1 cellular context compared by ENCODE assay signal in the genomic region with DNA sequence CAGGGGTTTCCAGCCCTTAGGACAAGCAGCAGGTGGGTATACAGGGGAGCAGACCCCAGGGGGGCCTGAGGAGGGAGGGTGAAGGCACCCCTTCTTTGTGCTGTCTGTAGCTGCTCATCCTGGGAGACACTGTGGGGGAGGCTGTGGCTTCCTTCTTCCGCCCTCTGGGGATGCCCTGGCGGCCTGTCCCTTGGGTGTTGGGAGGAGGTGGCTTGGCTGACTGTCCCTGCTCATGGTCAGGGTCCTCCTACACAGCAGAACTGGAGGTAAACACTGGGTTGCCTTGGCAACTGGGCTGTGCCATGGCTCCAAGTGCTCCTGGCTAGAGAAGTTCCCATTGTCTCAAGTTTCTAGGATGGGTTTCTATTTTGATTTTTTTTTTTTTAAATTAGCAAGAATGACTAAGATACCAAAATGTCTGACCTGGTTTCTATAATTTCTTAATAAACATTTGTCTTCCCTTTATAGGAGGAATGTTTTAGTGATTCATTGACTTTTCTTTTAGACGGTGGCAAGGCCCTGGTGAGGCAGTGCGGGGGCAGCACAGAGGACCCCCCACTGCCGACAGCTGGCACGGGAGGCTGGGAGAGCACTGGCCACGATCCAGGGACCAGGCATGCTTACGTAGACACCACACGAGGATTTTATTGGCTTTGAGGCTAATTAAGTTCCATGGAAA.
TF ChIP-seq lines count a peak whose summit lies in the region.

No MANE protein-coding gene starts in this region.

TF ChIP-seq in HEK293, 187 proteins besides CTCF, POLR2A, EP300 and RAD21 (continued from another document):
- TF ChIP-seq, protein P1, sequence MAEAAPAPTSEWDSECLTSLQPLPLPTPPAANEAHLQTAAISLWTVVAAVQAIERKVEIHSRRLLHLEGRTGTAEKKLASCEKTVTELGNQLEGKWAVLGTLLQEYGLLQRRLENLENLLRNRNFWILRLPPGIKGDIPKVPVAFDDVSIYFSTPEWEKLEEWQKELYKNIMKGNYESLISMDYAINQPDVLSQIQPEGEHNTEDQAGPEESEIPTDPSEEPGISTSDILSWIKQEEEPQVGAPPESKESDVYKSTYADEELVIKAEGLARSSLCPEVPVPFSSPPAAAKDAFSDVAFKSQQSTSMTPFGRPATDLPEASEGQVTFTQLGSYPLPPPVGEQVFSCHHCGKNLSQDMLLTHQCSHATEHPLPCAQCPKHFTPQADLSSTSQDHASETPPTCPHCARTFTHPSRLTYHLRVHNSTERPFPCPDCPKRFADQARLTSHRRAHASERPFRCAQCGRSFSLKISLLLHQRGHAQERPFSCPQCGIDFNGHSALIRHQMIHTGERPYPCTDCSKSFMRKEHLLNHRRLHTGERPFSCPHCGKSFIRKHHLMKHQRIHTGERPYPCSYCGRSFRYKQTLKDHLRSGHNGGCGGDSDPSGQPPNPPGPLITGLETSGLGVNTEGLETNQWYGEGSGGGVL (tag by site-specific recombination; IDR thresholded peaks at IDR 0.05) = no peak
- TF ChIP-seq, protein P2, sequence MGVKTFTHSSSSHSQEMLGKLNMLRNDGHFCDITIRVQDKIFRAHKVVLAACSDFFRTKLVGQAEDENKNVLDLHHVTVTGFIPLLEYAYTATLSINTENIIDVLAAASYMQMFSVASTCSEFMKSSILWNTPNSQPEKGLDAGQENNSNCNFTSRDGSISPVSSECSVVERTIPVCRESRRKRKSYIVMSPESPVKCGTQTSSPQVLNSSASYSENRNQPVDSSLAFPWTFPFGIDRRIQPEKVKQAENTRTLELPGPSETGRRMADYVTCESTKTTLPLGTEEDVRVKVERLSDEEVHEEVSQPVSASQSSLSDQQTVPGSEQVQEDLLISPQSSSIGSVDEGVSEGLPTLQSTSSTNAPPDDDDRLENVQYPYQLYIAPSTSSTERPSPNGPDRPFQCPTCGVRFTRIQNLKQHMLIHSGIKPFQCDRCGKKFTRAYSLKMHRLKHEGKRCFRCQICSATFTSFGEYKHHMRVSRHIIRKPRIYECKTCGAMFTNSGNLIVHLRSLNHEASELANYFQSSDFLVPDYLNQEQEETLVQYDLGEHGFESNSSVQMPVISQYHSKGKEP (tag by site-specific recombination; IDR thresholded peaks at IDR 0.05) = no peak
- TF ChIP-seq SCRT1 (tag by site-specific recombination; IDR thresholded peaks at IDR 0.05; ENCODE audit: borderline replicate concordance) (no peak), ZBTB21 (tag by site-specific recombination; IDR thresholded peaks at IDR 0.05) (no peak), ZNF830 (tag by site-specific recombination; IDR thresholded peaks at IDR 0.05; ENCODE audit: low read depth) (no peak), RBAK (tag by site-specific recombination; IDR thresholded peaks at IDR 0.05) (no peak), ZNF48 (tag by site-specific recombination; IDR thresholded peaks at IDR 0.05) (no peak), PRDM1 (tag by site-specific recombination; IDR thresholded peaks at IDR 0.05) (no peak), ZNF596 (tag by site-specific recombination; IDR thresholded peaks at IDR 0.05) (no peak), ZIC2 (tag by site-specific recombination; IDR thresholded peaks at IDR 0.05) (no peak), ZNF785 (tag by site-specific recombination; IDR thresholded peaks at IDR 0.05) (no peak), ZNF24 (tag by site-specific recombination; IDR thresholded peaks at IDR 0.05) (no peak), ZNF133 (tag by site-specific recombination; IDR thresholded peaks at IDR 0.05) (no peak), ZNF311 (tag by site-specific recombination; IDR thresholded peaks at IDR 0.05; ENCODE audit: borderline replicate concordance) (no peak), ZNF121 (tag by site-specific recombination; IDR thresholded peaks at IDR 0.05) (no peak), REPIN1 (tag by site-specific recombination; IDR thresholded peaks at IDR 0.05; ENCODE audit: low read depth) (no peak), ZNF664 (tag by site-specific recombination; IDR thresholded peaks at IDR 0.05) (no peak), HOXD13 (CRISPR knock-in tag; IDR thresholded peaks at IDR 0.05; ENCODE audit: borderline replicate concordance) (no peak), ZBTB8A (tag by site-specific recombination; IDR thresholded peaks at IDR 0.05) (no peak), ZNF501 (tag by site-specific recombination; IDR thresholded peaks at IDR 0.05) (no peak), ZNF335 (tag by site-specific recombination; conservative IDR thresholded peaks at IDR 0.05) (peak; percentile 73), ZNF157 (tag by site-specific recombination; IDR thresholded peaks at IDR 0.05) (no peak), GLI4 (tag by site-specific recombination; IDR thresholded peaks at IDR 0.05) (no peak), ZFP37 (tag by site-specific recombination; IDR thresholded peaks at IDR 0.05) (no peak), WT1 (tag by site-specific recombination; IDR thresholded peaks at IDR 0.05) (no peak), ZNF701 (tag by site-specific recombination; IDR thresholded peaks at IDR 0.05) (no peak), ZNF654 (tag by site-specific recombination; IDR thresholded peaks at IDR 0.05; ENCODE audit: low read depth) (no peak), ZNF555 (tag by site-specific recombination; conservative IDR thresholded peaks at IDR 0.05) (no peak), GLIS1 (tag by site-specific recombination; IDR thresholded peaks at IDR 0.05) (peak; percentile 95), KLF9 (tag by site-specific recombination; IDR thresholded peaks at IDR 0.05; ENCODE audit: low read depth) (no peak), YY1 (tag by site-specific recombination; IDR thresholded peaks at IDR 0.05) (no peak), ZNF2 (tag by site-specific recombination; IDR thresholded peaks at IDR 0.05) (no peak), ZNF16 (tag by site-specific recombination; IDR thresholded peaks at IDR 0.05; ENCODE audit: low read depth) (no peak), FEZF1 (tag by site-specific recombination; IDR thresholded peaks at IDR 0.05) (no peak), ZFP69B (tag by site-specific recombination; IDR thresholded peaks at IDR 0.05) (no peak), ZNF610 (tag by site-specific recombination; IDR thresholded peaks at IDR 0.05; ENCODE audit: borderline replicate concordance) (no peak), ZNF266 (tag by site-specific recombination; IDR thresholded peaks at IDR 0.05; ENCODE audit: low read depth) (no peak), GLIS2 (tag by site-specific recombination; IDR thresholded peaks at IDR 0.05) (peak; percentile 49; the same call in 1 of the 2 replicates), ZSCAN16 (tag by site-specific recombination; IDR thresholded peaks at IDR 0.05) (no peak), ZBTB48 (tag by site-specific recombination; IDR thresholded peaks at IDR 0.05) (peak; percentile 88), EGR2 (tag by site-specific recombination; IDR thresholded peaks at IDR 0.05; ENCODE audit: low read depth) (peak; percentile 71; the same call in 1 of the 2 replicates)
- TF ChIP-seq, protein P3, sequence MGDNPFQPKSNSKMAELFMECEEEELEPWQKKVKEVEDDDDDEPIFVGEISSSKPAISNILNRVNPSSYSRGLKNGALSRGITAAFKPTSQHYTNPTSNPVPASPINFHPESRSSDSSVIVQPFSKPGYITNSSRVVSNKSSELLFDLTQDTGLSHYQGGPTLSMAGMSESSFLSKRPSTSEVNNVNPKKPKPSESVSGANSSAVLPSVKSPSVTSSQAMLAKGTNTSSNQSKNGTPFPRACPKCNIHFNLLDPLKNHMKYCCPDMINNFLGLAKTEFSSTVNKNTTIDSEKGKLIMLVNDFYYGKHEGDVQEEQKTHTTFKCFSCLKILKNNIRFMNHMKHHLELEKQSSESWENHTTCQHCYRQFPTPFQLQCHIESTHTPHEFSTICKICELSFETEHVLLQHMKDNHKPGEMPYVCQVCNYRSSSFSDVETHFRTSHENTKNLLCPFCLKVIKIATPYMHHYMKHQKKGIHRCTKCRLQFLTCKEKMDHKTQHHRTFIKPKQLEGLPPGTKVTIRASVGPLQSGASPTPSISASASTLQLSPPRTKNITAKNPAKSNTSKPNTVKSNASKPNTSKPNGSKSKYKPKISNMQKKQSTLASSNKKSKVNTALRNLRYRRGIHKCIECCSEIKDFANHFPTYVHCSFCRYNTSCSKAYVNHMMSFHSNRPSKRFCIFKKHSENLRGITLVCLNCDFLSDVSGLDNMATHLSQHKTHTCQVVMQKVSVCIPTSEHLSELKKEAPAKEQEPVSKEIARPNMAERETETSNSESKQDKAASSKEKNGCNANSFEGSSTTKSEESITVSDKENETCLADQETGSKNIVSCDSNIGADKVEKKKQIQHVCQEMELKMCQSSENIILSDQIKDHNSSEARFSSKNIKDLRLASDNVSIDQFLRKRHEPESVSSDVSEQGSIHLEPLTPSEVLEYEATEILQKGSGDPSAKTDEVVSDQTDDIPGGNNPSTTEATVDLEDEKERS (tag by site-specific recombination; IDR thresholded peaks at IDR 0.05) = no peak
- TF ChIP-seq, protein P4, sequence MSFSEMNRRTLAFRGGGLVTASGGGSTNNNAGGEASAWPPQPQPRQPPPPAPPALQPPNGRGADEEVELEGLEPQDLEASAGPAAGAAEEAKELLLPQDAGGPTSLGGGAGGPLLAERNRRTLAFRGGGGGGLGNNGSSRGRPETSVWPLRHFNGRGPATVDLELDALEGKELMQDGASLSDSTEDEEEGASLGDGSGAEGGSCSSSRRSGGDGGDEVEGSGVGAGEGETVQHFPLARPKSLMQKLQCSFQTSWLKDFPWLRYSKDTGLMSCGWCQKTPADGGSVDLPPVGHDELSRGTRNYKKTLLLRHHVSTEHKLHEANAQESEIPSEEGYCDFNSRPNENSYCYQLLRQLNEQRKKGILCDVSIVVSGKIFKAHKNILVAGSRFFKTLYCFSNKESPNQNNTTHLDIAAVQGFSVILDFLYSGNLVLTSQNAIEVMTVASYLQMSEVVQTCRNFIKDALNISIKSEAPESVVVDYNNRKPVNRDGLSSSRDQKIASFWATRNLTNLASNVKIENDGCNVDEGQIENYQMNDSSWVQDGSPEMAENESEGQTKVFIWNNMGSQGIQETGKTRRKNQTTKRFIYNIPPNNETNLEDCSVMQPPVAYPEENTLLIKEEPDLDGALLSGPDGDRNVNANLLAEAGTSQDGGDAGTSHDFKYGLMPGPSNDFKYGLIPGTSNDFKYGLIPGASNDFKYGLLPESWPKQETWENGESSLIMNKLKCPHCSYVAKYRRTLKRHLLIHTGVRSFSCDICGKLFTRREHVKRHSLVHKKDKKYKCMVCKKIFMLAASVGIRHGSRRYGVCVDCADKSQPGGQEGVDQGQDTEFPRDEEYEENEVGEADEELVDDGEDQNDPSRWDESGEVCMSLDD (tag by site-specific recombination; IDR thresholded peaks at IDR 0.05) = no peak
- TF ChIP-seq, protein P5, sequence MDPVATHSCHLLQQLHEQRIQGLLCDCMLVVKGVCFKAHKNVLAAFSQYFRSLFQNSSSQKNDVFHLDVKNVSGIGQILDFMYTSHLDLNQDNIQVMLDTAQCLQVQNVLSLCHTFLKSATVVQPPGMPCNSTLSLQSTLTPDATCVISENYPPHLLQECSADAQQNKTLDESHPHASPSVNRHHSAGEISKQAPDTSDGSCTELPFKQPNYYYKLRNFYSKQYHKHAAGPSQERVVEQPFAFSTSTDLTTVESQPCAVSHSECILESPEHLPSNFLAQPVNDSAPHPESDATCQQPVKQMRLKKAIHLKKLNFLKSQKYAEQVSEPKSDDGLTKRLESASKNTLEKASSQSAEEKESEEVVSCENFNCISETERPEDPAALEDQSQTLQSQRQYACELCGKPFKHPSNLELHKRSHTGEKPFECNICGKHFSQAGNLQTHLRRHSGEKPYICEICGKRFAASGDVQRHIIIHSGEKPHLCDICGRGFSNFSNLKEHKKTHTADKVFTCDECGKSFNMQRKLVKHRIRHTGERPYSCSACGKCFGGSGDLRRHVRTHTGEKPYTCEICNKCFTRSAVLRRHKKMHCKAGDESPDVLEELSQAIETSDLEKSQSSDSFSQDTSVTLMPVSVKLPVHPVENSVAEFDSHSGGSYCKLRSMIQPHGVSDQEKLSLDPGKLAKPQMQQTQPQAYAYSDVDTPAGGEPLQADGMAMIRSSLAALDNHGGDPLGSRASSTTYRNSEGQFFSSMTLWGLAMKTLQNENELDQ (tag by site-specific recombination; IDR thresholded peaks at IDR 0.05; ENCODE audit: low read depth) = no peak
- TF ChIP-seq, protein P6, sequence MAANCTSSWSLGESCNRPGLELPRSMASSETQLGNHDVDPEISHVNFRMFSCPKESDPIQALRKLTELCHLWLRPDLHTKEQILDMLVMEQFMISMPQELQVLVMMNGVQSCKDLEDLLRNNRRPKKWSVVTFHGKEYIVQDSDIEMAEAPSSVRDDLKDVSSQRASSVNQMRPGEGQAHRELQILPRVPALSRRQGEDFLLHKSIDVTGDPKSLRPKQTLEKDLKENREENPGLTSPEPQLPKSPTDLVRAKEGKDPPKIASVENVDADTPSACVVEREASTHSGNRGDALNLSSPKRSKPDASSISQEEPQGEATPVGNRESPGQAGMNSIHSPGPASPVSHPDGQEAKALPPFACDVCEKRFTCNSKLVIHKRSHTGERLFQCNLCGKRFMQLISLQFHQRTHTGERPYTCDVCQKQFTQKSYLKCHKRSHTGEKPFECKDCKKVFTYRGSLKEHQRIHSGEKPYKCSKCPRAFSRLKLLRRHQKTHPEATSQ (tag by site-specific recombination; IDR thresholded peaks at IDR 0.05) = no peak
- TF ChIP-seq, protein P7, sequence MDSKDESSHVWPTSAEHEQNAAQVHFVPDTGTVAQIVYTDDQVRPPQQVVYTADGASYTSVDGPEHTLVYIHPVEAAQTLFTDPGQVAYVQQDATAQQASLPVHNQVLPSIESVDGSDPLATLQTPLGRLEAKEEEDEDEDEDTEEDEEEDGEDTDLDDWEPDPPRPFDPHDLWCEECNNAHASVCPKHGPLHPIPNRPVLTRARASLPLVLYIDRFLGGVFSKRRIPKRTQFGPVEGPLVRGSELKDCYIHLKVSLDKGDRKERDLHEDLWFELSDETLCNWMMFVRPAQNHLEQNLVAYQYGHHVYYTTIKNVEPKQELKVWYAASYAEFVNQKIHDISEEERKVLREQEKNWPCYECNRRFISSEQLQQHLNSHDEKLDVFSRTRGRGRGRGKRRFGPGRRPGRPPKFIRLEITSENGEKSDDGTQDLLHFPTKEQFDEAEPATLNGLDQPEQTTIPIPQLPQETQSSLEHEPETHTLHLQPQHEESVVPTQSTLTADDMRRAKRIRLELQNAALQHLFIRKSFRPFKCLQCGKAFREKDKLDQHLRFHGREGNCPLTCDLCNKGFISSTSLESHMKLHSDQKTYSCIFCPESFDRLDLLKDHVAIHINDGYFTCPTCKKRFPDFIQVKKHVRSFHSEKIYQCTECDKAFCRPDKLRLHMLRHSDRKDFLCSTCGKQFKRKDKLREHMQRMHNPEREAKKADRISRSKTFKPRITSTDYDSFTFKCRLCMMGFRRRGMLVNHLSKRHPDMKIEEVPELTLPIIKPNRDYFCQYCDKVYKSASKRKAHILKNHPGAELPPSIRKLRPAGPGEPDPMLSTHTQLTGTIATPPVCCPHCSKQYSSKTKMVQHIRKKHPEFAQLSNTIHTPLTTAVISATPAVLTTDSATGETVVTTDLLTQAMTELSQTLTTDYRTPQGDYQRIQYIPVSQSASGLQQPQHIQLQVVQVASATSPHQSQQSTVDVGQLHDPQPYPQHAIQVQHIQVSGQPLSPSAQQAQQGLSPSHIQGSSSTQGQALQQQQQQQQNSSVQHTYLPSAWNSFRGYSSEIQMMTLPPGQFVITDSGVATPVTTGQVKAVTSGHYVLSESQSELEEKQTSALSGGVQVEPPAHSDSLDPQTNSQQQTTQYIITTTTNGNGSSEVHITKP (tag by site-specific recombination; IDR thresholded peaks at IDR 0.05) = peak; percentile 63; the same call in 1 of the 2 replicates
